Comparison of ENCODE assay signal across 8 cellular contexts in genomic region chr12:56220611-56221232, GRCh38. TPM values are rescaled to one million over a fixed set of nuclear protein-coding genes. Genes with fewer than 3 reads are reported as not detected.
DNase-seq lines count a peak whose midpoint lies in the region; ATAC-seq and TF ChIP-seq lines count a peak whose summit lies in the region.

No MANE protein-coding gene starts in this region.

- no peaks in the 10 kb centered on the region for H3K9me3 Mint-ChIP-seq in T-helper 1 cell treated with Interleukin-12 subunit alpha and Interleukin-12 subunit beta and Interleukin-4 antibody, amounts not matched to agents 30 μg/mL and 1 μg/mL, for 36 hours
- H3K9me3 Mint-ChIP-seq in endodermal cell, result peaks cover 2% of the 10 kb centered on the region
- no peaks in the 10 kb centered on the region for H3K9me3 Mint-ChIP-seq in naive thymus-derived CD8-positive, alpha-beta T cell

- H3K4me3 Mint-ChIP-seq in T-helper 1 cell treated with Interleukin-12 subunit alpha and Interleukin-12 subunit beta and Interleukin-4 antibody, amounts not matched to agents 30 μg/mL and 1 μg/mL, for 36 hours, result peak overlapping the region; percentile 100
- H3K4me3 Mint-ChIP-seq in endodermal cell, result peak overlapping the region; percentile 99
- H3K4me3 Mint-ChIP-seq in naive thymus-derived CD8-positive, alpha-beta T cell, result peak overlapping the region; percentile 97 to 100 (median 98)

- peaks cover 5% of the 10 kb centered on the region for H3K4me1 ChIP-seq in endodermal cell (ENCODE audit: control insufficient read depth, insufficient read depth, low read length)

- no peak for ATAC-seq in naive thymus-derived CD8-positive, alpha-beta T cell
- ATAC-seq in HG03521 (IDR thresholded peaks at IDR 0.05; ENCODE audit: unreplicated experiment), result no peak
- ATAC-seq in HG03039 (IDR thresholded peaks at IDR 0.05; ENCODE audit: unreplicated experiment), result no peak

- peak overlapping the region; percentile 97 for H3K27ac ChIP-seq in RWPE1
- peak overlapping the region; percentile 93 for H3K27ac ChIP-seq in endodermal cell (ENCODE audit: low read depth, low read length)

- H3K9me3 ChIP-seq in endodermal cell (ENCODE audit: control insufficient read depth, low read length), result no peaks in the 10 kb centered on the region

- H3K9ac ChIP-seq in endodermal cell (ENCODE audit: extremely low read depth, low read length, poor library complexity, severe bottlenecking), result peak overlapping the region; percentile 93

- peak overlapping the region; percentile 100 for H3K4me3 ChIP-seq in endodermal cell (ENCODE audit: low read length)

- peak overlapping the region; percentile 96 for H3K27ac Mint-ChIP-seq in T-helper 1 cell treated with Interleukin-12 subunit alpha and Interleukin-12 subunit beta and Interleukin-4 antibody, amounts not matched to agents 30 μg/mL and 1 μg/mL, for 36 hours
- H3K27ac Mint-ChIP-seq in endodermal cell, result peak overlapping the region; percentile 96
- H3K27ac Mint-ChIP-seq in naive thymus-derived CD8-positive, alpha-beta T cell, result peak overlapping the region; percentile 97 to 100 (median 99)

- DNase-seq in T-helper 1 cell (no peak), RWPE1 (ENCODE audit: low spot score) (no peak), endodermal cell (no peak), cerebellar cortex (ENCODE audit: low spot score) (no peak)
- peak in 2 of 10 donors; percentile 12 to 19 for DNase-seq in naive thymus-derived CD8-positive, alpha-beta T cell

- H3K36me3 ChIP-seq in endodermal cell (ENCODE audit: control insufficient read depth, insufficient read depth, low read length), result peaks cover 17% of the 10 kb centered on the region

- H3K27me3 Mint-ChIP-seq in T-helper 1 cell treated with Interleukin-12 subunit alpha and Interleukin-12 subunit beta and Interleukin-4 antibody, amounts not matched to agents 30 μg/mL and 1 μg/mL, for 36 hours (ENCODE audit: low read depth), result no peaks in the 10 kb centered on the region
- H3K27me3 Mint-ChIP-seq in endodermal cell (ENCODE audit: insufficient read depth), result no peaks in the 10 kb centered on the region
- no peaks in the 10 kb centered on the region for H3K27me3 Mint-ChIP-seq in naive thymus-derived CD8-positive, alpha-beta T cell

- no peaks in the 10 kb centered on the region for H3K27me3 ChIP-seq in endodermal cell (ENCODE audit: control insufficient read depth, insufficient read depth, low read length, poor library complexity, severe bottlenecking)

- POLR2A ChIA-PET in RWPE1 (lab: Yijun Ruan, JAX; ENCODE audit: low non-redundant PET), result interaction anchor here (0.6 to 1.6 kb wide), 3 partner anchors 19 to 55 kb away, joined by 4 to 7 read pairs (median 6); partner anchors contain the start of gene SMARCC2
- POLR2A ChIA-PET in naive thymus-derived CD8-positive, alpha-beta T cell (lab: Charles Lee), result interaction anchor here (0.6 to 4.2 kb wide), 22 partner anchors 9 to 434 kb away, joined by 3 to 88 read pairs (median 6); partner anchors contain the start of genes ANKRD52, CNPY2, IL23A and PA2G4

- 35 to 57% methylated on average over 5 to 10 of the region's 10 CpGs for WGBS in endodermal cell (ENCODE audit: insufficient coverage in 1 of 2, insufficient read length in 1 of 2), 2 experiments

- H3K36me3 Mint-ChIP-seq in T-helper 1 cell treated with Interleukin-12 subunit alpha and Interleukin-12 subunit beta and Interleukin-4 antibody, amounts not matched to agents 30 μg/mL and 1 μg/mL, for 36 hours (ENCODE audit: low read depth), result peaks cover 10% of the 10 kb centered on the region
- peaks cover 18% of the 10 kb centered on the region for H3K36me3 Mint-ChIP-seq in endodermal cell (ENCODE audit: low read depth)
- H3K36me3 Mint-ChIP-seq in naive thymus-derived CD8-positive, alpha-beta T cell, result peaks cover 0 to 9% (median 0%) of the 10 kb centered on the region in 3 donors

- CTCF ChIA-PET in RWPE1 (lab: Yijun Ruan, JAX), result interaction anchor here (0.6 kb wide), 2 partner anchors 31 to 1911 kb away, joined by 3 read pairs; partner anchors contain the start of gene SMARCC2

- TF ChIP-seq CTCF in RWPE1 (conservative IDR thresholded peaks at IDR 0.05; ENCODE audit: low read depth), result no peak
- TF ChIP-seq CTCF in endodermal cell (conservative IDR thresholded peaks at IDR 0.05), result no peak

- peaks cover 43% of the 10 kb centered on the region for H3K4me1 Mint-ChIP-seq in T-helper 1 cell treated with Interleukin-12 subunit alpha and Interleukin-12 subunit beta and Interleukin-4 antibody, amounts not matched to agents 30 μg/mL and 1 μg/mL, for 36 hours (ENCODE audit: low read depth)
- H3K4me1 Mint-ChIP-seq in endodermal cell, result peaks cover 26% of the 10 kb centered on the region
- H3K4me1 Mint-ChIP-seq in naive thymus-derived CD8-positive, alpha-beta T cell, result peaks cover 27 to 60% (median 51%) of the 10 kb centered on the region in 4 donors

RNA-seq across cellular contexts. Expression of gene RNF41, which starts 1.0 kb away (rescaled TPM):
- total RNA-seq in endodermal cell, result 10 to 100 TPM; 45.8 to 48.9 TPM
- polyA plus RNA-seq in endodermal cell (2013, experiment 1 of 2), result 41.5 TPM
- 40.9 TPM for polyA plus RNA-seq in endodermal cell (2013, experiment 2 of 2)
- total RNA-seq in naive thymus-derived CD8-positive, alpha-beta T cell, result 10 to 100 TPM; 34.2 to 35.0 TPM
- polyA plus RNA-seq in naive thymus-derived CD8-positive, alpha-beta T cell, result 10 to 100 TPM; 35.7 to 45.1 (median 41.8) TPM

RNA-seq across cellular contexts. Expression of gene NABP2, which starts 3.4 kb away (rescaled TPM):
- total RNA-seq in endodermal cell, result 10 to 100 TPM; 27.0 to 35.1 TPM
- polyA plus RNA-seq in endodermal cell (2013, experiment 1 of 2), result 43.7 TPM
- polyA plus RNA-seq in endodermal cell (2013, experiment 2 of 2), result 41.2 TPM
- total RNA-seq in naive thymus-derived CD8-positive, alpha-beta T cell, result 10 to 100 TPM; 10.8 to 13.3 TPM
- 1 to 10 TPM; 3.5 to 3.9 (median 3.7) TPM for polyA plus RNA-seq in naive thymus-derived CD8-positive, alpha-beta T cell

RNA-seq across cellular contexts. Expression of gene SLC39A5, which starts 9.1 kb away (rescaled TPM):
- total RNA-seq in endodermal cell, result 1 to 10 TPM; 2.5 to 3.2 TPM
- 3.1 TPM for polyA plus RNA-seq in endodermal cell (2013, experiment 1 of 2)
- polyA plus RNA-seq in endodermal cell (2013, experiment 2 of 2), result 1.6 TPM
- not detected for total RNA-seq in naive thymus-derived CD8-positive, alpha-beta T cell
- not detected for polyA plus RNA-seq in naive thymus-derived CD8-positive, alpha-beta T cell

RNA-seq across cellular contexts. Expression of gene SMARCC2, which starts 31.4 kb away (rescaled TPM):
- total RNA-seq in endodermal cell, result 100 to 1,000 TPM; 127 to 129 TPM
- 114 TPM for polyA plus RNA-seq in endodermal cell (2013, experiment 1 of 2)
- polyA plus RNA-seq in endodermal cell (2013, experiment 2 of 2), result 107 TPM
- total RNA-seq in naive thymus-derived CD8-positive, alpha-beta T cell, result 100 to 1,000 TPM; 189 to 197 TPM
- 10 to 100 TPM; 46.3 to 70.4 (median 54.1) TPM for polyA plus RNA-seq in naive thymus-derived CD8-positive, alpha-beta T cell

RNA-seq across cellular contexts. Expression of gene ANKRD52, which starts 37.5 kb away (rescaled TPM):
- total RNA-seq in endodermal cell, result 10 to 100 TPM; 39.3 to 54.9 TPM
- 22.7 TPM for polyA plus RNA-seq in endodermal cell (2013, experiment 1 of 2)
- polyA plus RNA-seq in endodermal cell (2013, experiment 2 of 2), result 20.4 TPM
- total RNA-seq in naive thymus-derived CD8-positive, alpha-beta T cell, result 10 to 100 TPM; 34.5 to 43.9 TPM
- 10 to 100 TPM in 1 of 3 donors, 1 to 10 TPM in 2; 7.5 to 11.5 (median 7.9) TPM for polyA plus RNA-seq in naive thymus-derived CD8-positive, alpha-beta T cell
